ENCODE assay signal across 20 cellular contexts in the genomic region with DNA sequence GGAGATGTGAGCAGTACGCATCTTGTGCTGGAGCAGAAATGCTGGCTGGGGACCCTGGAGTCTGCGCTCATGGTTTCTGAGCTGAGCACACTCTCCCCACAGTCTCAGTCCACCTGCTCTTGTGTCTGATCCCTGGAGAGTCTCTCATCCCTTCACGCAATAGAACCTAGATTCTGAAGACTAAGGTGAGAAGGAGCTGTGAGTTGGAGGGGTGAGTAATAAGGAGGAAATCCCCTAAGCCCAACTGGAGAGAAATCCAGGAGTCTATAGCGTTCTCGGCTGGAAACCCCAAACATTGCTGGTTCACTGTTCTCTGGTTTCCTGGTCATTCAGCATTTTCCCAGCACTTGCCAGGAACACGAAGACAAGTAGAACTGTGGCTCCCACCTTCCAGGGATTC.
DNase-seq lines count a peak whose midpoint lies in the region; ATAC-seq and TF ChIP-seq lines count a peak whose summit lies in the region.
"Had no signal": no experiment of that assay in that cellular context is flagged by ENCODE, and none has a peak within 500 bp of the region (broad histone marks: within the 10 kb centered on the region; RNA-seq: fewer than 3 reads in every experiment).

No MANE protein-coding gene starts in this region.

- CTCF ChIA-PET in PC-9 (lab: Charles Lee) = interaction anchor here (0.6 kb wide), 1 partner anchor 862 kb away, joined by 3 read pairs; no protein-coding TSS in a partner anchor

- no peak for DNase-seq in activated naive CD8-positive, alpha-beta T cell treated with anti-CD3 and anti-CD28 coated beads, Interleukin-2, amount 50 U/mL, for 24 hours
- DNase-seq in activated naive CD8-positive, alpha-beta T cell treated with anti-CD3 and anti-CD28 coated beads for 36 hours = no peak
- DNase-seq in PC-9 = no peak
- DNase-seq in epithelial cell of esophagus (ENCODE audit: low read depth) = peak; percentile 77
- no peak for DNase-seq in caudate nucleus (lab: John Stamatoyannopoulos, UW)
- DNase-seq in activated CD8-positive, alpha-beta memory T cell treated with anti-CD3 and anti-CD28 coated beads for 24 hours = no peak
- DNase-seq in SK-N-DZ (ENCODE audit: low spot score) = no peak
- DNase-seq: activated gamma-delta T cell, anterior cingulate cortex, dorsolateral prefrontal cortex, immature natural killer cell, mucosa of descending colon, NCI-H1694 treated with DMSO at 0.1 percent for 48 hours, NCI-H526 treated with DMSO at 0.1 percent for 48 hours, SHP77, T-cell had no signal

- POLR2A ChIA-PET in PC-9 (lab: Charles Lee; ENCODE audit: unreplicated experiment) = no interaction called here

- H3K4me2 ChIP-seq in PC-9 = peak overlapping the region; percentile 38; the same call in 1 of the 2 replicates
- H3K4me2 ChIP-seq: hepatocyte had no signal

- TF ChIP-seq CTCF in PC-9 (conservative IDR thresholded peaks at IDR 0.05) (no peak), epithelial cell of esophagus (IDR thresholded peaks at IDR 0.05; ENCODE audit: insufficient read depth, low read depth, low read length, missing control alignments) (no peak)

- H3K4me1 ChIP-seq in PC-9 (replicated peaks; ENCODE audit: insufficient read depth) = peaks cover 33% of the 10 kb centered on the region

- peak; percentile 41 for ATAC-seq in activated naive CD8-positive, alpha-beta T cell treated with anti-CD3 and anti-CD28 coated beads, Interleukin-2, amount 50 U/mL, for 24 hours
- ATAC-seq: mucosa of descending colon, sciatic nerve, T-cell had no signal

- no peaks in the 10 kb centered on the region for H3F3A ChIP-seq in PC-9 (ENCODE audit: insufficient read depth, low read depth)

- no peaks in the 10 kb centered on the region for H3K36me3 Mint-ChIP-seq in activated naive CD8-positive, alpha-beta T cell treated with anti-CD3 and anti-CD28 coated beads, Interleukin-2, amount 50 U/mL, for 24 hours (ENCODE audit: low read depth)
- H3K36me3 Mint-ChIP-seq in activated naive CD8-positive, alpha-beta T cell treated with anti-CD3 and anti-CD28 coated beads for 36 hours = no peaks in the 10 kb centered on the region
- H3K36me3 Mint-ChIP-seq: T-cell had no signal

- H3K9me3 Mint-ChIP-seq in activated naive CD8-positive, alpha-beta T cell treated with anti-CD3 and anti-CD28 coated beads, Interleukin-2, amount 50 U/mL, for 24 hours = no peaks in the 10 kb centered on the region
- no peaks in the 10 kb centered on the region for H3K9me3 Mint-ChIP-seq in activated naive CD8-positive, alpha-beta T cell treated with anti-CD3 and anti-CD28 coated beads for 36 hours
- H3K9me3 Mint-ChIP-seq: immature natural killer cell, neural crest cell, T-cell had no signal

- intact Hi-C loops in PC-9 (cut with micrococcal nuclease; ENCODE audit: unreplicated experiment) = no loop called here

- peak overlapping the region; percentile 46 for H3K27ac ChIP-seq in PC-9
- H3K27ac ChIP-seq in caudate nucleus (ENCODE audit: low read depth, low read length) = no peak overlapping the region
- H3K27ac ChIP-seq: dorsolateral prefrontal cortex, hepatocyte, suprapubic skin had no signal

- peaks cover 3% of the 10 kb centered on the region for H3K27me3 Mint-ChIP-seq in activated naive CD8-positive, alpha-beta T cell treated with anti-CD3 and anti-CD28 coated beads, Interleukin-2, amount 50 U/mL, for 24 hours
- H3K27me3 Mint-ChIP-seq in activated naive CD8-positive, alpha-beta T cell treated with anti-CD3 and anti-CD28 coated beads for 36 hours = no peaks in the 10 kb centered on the region
- H3K27me3 Mint-ChIP-seq: T-cell had no signal

- H3K27ac Mint-ChIP-seq in activated naive CD8-positive, alpha-beta T cell treated with anti-CD3 and anti-CD28 coated beads, Interleukin-2, amount 50 U/mL, for 24 hours = peak overlapping the region; percentile 56
- no peak overlapping the region for H3K27ac Mint-ChIP-seq in activated naive CD8-positive, alpha-beta T cell treated with anti-CD3 and anti-CD28 coated beads for 36 hours
- H3K27ac Mint-ChIP-seq: T-cell had no signal

- no peak overlapping the region for H3K4me3 Mint-ChIP-seq in activated naive CD8-positive, alpha-beta T cell treated with anti-CD3 and anti-CD28 coated beads, Interleukin-2, amount 50 U/mL, for 24 hours
- H3K4me3 Mint-ChIP-seq in activated naive CD8-positive, alpha-beta T cell treated with anti-CD3 and anti-CD28 coated beads for 36 hours = no peak overlapping the region
- H3K4me3 Mint-ChIP-seq: immature natural killer cell, neural crest cell, T-cell had no signal

- no peaks in the 10 kb centered on the region for H3K9me3 ChIP-seq in PC-9 (ENCODE audit: insufficient read depth, low read depth)
- H3K9me3 ChIP-seq: mucosa of descending colon, suprapubic skin had no signal

- no peaks in the 10 kb centered on the region for H4K20me1 ChIP-seq in PC-9 (ENCODE audit: insufficient read depth)

- H3K79me2 ChIP-seq in PC-9 (ENCODE audit: low read depth) = no peaks in the 10 kb centered on the region
- H3K79me2 ChIP-seq: hepatocyte had no signal

- no peaks in the 10 kb centered on the region for H3K36me3 ChIP-seq in PC-9 (ENCODE audit: low read depth)
- H3K36me3 ChIP-seq: suprapubic skin had no signal

- H3K4me1 Mint-ChIP-seq in activated naive CD8-positive, alpha-beta T cell treated with anti-CD3 and anti-CD28 coated beads, Interleukin-2, amount 50 U/mL, for 24 hours = peaks cover 37% of the 10 kb centered on the region
- H3K4me1 Mint-ChIP-seq in activated naive CD8-positive, alpha-beta T cell treated with anti-CD3 and anti-CD28 coated beads for 36 hours = peaks cover 21% of the 10 kb centered on the region

- no peaks in the 10 kb centered on the region for H3K27me3 ChIP-seq in PC-9 (ENCODE audit: insufficient read depth, low read depth)
- H3K27me3 ChIP-seq: hepatocyte, suprapubic skin had no signal

- BruUV-seq in PC-9 (replicated peaks; lab: Mats Ljungman, UMichigan) = no TSS peak

- H3K9me2 ChIP-seq in PC-9 (ENCODE audit: insufficient read depth) = no peaks in the 10 kb centered on the region

- no peak overlapping the region for H2AFZ ChIP-seq in PC-9
- H2AFZ ChIP-seq: hepatocyte had no signal

- H3K4me3 ChIP-seq in PC-9 = no peak overlapping the region
- H3K4me3 ChIP-seq in epithelial cell of esophagus (ENCODE audit: low read length) = no peak overlapping the region
- H3K4me3 ChIP-seq: dorsolateral prefrontal cortex, hepatocyte, mucosa of descending colon, suprapubic skin had no signal
